In genomic region chr15:77022646-77023575, GRCh38 we compare ENCODE assay signal across 12 cellular contexts. TPM values are rescaled to one million over a fixed set of nuclear protein-coding genes. Genes with fewer than 3 reads are reported as not detected.
DNase-seq lines count a peak whose midpoint lies in the region; ATAC-seq, FAIRE-seq and TF ChIP-seq lines count a peak whose summit lies in the region.
"Had no signal": no experiment of that assay in that cellular context is flagged by ENCODE, and none has a peak within 500 bp of the region (broad histone marks: within the 10 kb centered on the region; RNA-seq: fewer than 3 reads in every experiment).

No MANE protein-coding gene starts in this region.

- no peaks in the 10 kb centered on the region for H3K9me3 Mint-ChIP-seq in CD4-positive, CD25-positive, alpha-beta regulatory T cell
- H3K9me3 Mint-ChIP-seq in H9 (no peaks in the 10 kb centered on the region), natural killer cell (no peaks in the 10 kb centered on the region)
- H3K9me3 Mint-ChIP-seq in activated naive CD8-positive, alpha-beta T cell (ENCODE audit: low read depth): no peaks in the 10 kb centered on the region

- H3T11ph ChIP-seq in H9 (ENCODE audit: low read length): no peak overlapping the region

- H2BK5ac ChIP-seq in H9 (ENCODE audit: insufficient read length, low read length): no peak overlapping the region

- H3K9me3 ChIP-seq in CD4-positive, CD25-positive, alpha-beta regulatory T cell (ENCODE audit: control insufficient read depth in 2 of 2, low read length in 2 of 2): no peaks in the 10 kb centered on the region
- no peaks in the 10 kb centered on the region for H3K9me3 ChIP-seq in H9 (ENCODE audit: control insufficient read depth, low read depth, low read length)

- H3K14ac ChIP-seq in H9 (ENCODE audit: insufficient read depth, low read length): no peak overlapping the region

- H3K79me1 ChIP-seq in H9 (ENCODE audit: insufficient read depth, low read depth, low read length, poor library complexity, severe bottlenecking): no peaks in the 10 kb centered on the region

- peak overlapping the region; percentile 74 to 93 (median 92) for H3K27ac Mint-ChIP-seq in CD4-positive, CD25-positive, alpha-beta regulatory T cell
- H3K27ac Mint-ChIP-seq in H9: no peak overlapping the region; a peak in 2 of 7 replicates
- H3K27ac Mint-ChIP-seq in activated naive CD8-positive, alpha-beta T cell: peak overlapping the region; percentile 98
- H3K27ac Mint-ChIP-seq in natural killer cell: peak overlapping the region; percentile 96 to 99
- H3K27ac Mint-ChIP-seq: progenitor cell of endocrine pancreas had no signal

- H2BK12ac ChIP-seq in H9 (ENCODE audit: insufficient read length, low read depth, low read length): no peak overlapping the region

- no peak overlapping the region for H3K56ac ChIP-seq in H9 (ENCODE audit: insufficient read length, low read depth, low read length)

- no peak overlapping the region for H3K9ac ChIP-seq in H9 (ENCODE audit: extremely low read depth, insufficient read length, low read length)

- H3K4me1 Mint-ChIP-seq in CD4-positive, CD25-positive, alpha-beta regulatory T cell: peaks cover 4 to 53% (median 28%) of the 10 kb centered on the region in 4 donors
- H3K4me1 Mint-ChIP-seq in H9: peaks cover 0 to 9% of the 10 kb centered on the region in 2 experiments; a peak in 2 of 4 replicates
- H3K4me1 Mint-ChIP-seq in activated naive CD8-positive, alpha-beta T cell (ENCODE audit: low read depth): peaks cover 60% of the 10 kb centered on the region
- peaks cover 63 to 84% of the 10 kb centered on the region in 2 donors for H3K4me1 Mint-ChIP-seq in natural killer cell

- peak overlapping the region in 2 of 4 donors; percentile 5 to 70 for H3K4me3 Mint-ChIP-seq in CD4-positive, CD25-positive, alpha-beta regulatory T cell
- H3K4me3 Mint-ChIP-seq in H9: peak overlapping the region in 1 of 2 experiments; percentile 25; a peak in 1 of 5 replicates
- H3K4me3 Mint-ChIP-seq in activated naive CD8-positive, alpha-beta T cell: peak overlapping the region; percentile 66
- peak overlapping the region; percentile 89 for H3K4me3 Mint-ChIP-seq in natural killer cell

- no peak overlapping the region for H2BK120ac ChIP-seq in H9 (ENCODE audit: low read depth, low read length, poor library complexity, severe bottlenecking)

- peaks cover 4% of the 10 kb centered on the region for H3K36me3 Mint-ChIP-seq in CD4-positive, CD25-positive, alpha-beta regulatory T cell
- H3K36me3 Mint-ChIP-seq in H9 (ENCODE audit: insufficient read depth in 1 of 3, low read depth in 3 of 3) (no peaks in the 10 kb centered on the region; a peak in 1 of 7 replicates), natural killer cell (no peaks in the 10 kb centered on the region)
- peaks cover 2% of the 10 kb centered on the region for H3K36me3 Mint-ChIP-seq in activated naive CD8-positive, alpha-beta T cell

- peak overlapping the region; percentile 64 for H3K27ac ChIP-seq in CD4-positive, CD25-positive, alpha-beta regulatory T cell (ENCODE audit: insufficient read depth, low read length, poor library complexity, severe bottlenecking)
- no peak overlapping the region for H3K27ac ChIP-seq in H9 (ENCODE audit: insufficient read length, low read depth, low read length)

- H3K4me1 ChIP-seq in CD4-positive, CD25-positive, alpha-beta regulatory T cell (ENCODE audit: control insufficient read depth, insufficient read depth, low read length, poor library complexity, severe bottlenecking): peaks cover 21% of the 10 kb centered on the region
- H3K4me1 ChIP-seq in H9 (ENCODE audit: insufficient read depth, low read length): no peaks in the 10 kb centered on the region

- H3K4me2 ChIP-seq in H9 (ENCODE audit: insufficient read depth, insufficient read length, low read length): no peak overlapping the region

- no peak overlapping the region for H2BK15ac ChIP-seq in H9 (ENCODE audit: low read depth, low read length)

- TF ChIP-seq CTCF in H9 (conservative IDR thresholded peaks at IDR 0.05) (no peak), natural killer cell (IDR thresholded peaks at IDR 0.05) (no peak), lower leg skin (IDR thresholded peaks at IDR 0.05) (no peak)

- no peak overlapping the region for H3K23ac ChIP-seq in H9 (ENCODE audit: insufficient read length, low read depth, low read length)

- intact Hi-C loops in natural killer cell (cut with micrococcal nuclease): loop anchor here (1.0 to 5.0 kb wide), 5 partner anchors 9 to 519 kb away; no protein-coding TSS in a partner anchor
- intact Hi-C loops in lower leg skin (cut with DNase I; ENCODE audit: low total_unique reads): no loop called here

- H3K79me2 ChIP-seq in H9 (ENCODE audit: insufficient read depth, low read length): no peaks in the 10 kb centered on the region

- no CpG with 5 or more reads among the region's 14 CpGs for WGBS in H9 (ENCODE audit: extremely low coverage, insufficient read length, low lambda C conversion rate)
- 93% methylated on average over 14 of the region's 14 CpGs for WGBS in lower leg skin, 2 donors

- no peak for FAIRE-seq in GM19239 (lab: Jason Lieb, UNC)

- H4K8ac ChIP-seq in H9 (replicated peaks; ENCODE audit: insufficient read length, low read depth, low read length): no peak overlapping the region

- no peaks in the 10 kb centered on the region for H3K23me2 ChIP-seq in H9 (ENCODE audit: insufficient read length, low read depth, low read length, poor library complexity, severe bottlenecking)

- no peaks in the 10 kb centered on the region for H3K27me3 Mint-ChIP-seq in CD4-positive, CD25-positive, alpha-beta regulatory T cell
- peaks cover 9% of the 10 kb centered on the region for H3K27me3 Mint-ChIP-seq in H9 (ENCODE audit: low read depth)
- no peaks in the 10 kb centered on the region for H3K27me3 Mint-ChIP-seq in activated naive CD8-positive, alpha-beta T cell
- no peaks in the 10 kb centered on the region for H3K27me3 Mint-ChIP-seq in natural killer cell (ENCODE audit: low read depth in 2 of 2)

- H2AFZ ChIP-seq in H9 (ENCODE audit: low read length): no peak overlapping the region

- no peak overlapping the region for H3K18ac ChIP-seq in H9 (ENCODE audit: insufficient read length, low read depth, low read length)

- ATAC-seq in CD4-positive, CD25-positive, alpha-beta regulatory T cell (ENCODE audit: low read depth in 2 of 2): no peak
- ATAC-seq in natural killer cell (no peak), HG03159 (IDR thresholded peaks at IDR 0.05; ENCODE audit: unreplicated experiment) (no peak)

- no peak overlapping the region for H3K4me3 ChIP-seq in CD4-positive, CD25-positive, alpha-beta regulatory T cell (ENCODE audit: low read depth, low read length)
- no peak overlapping the region for H3K4me3 ChIP-seq in lower leg skin (ENCODE audit: low read depth, poor library complexity, severe bottlenecking)
- H3K4me3 ChIP-seq: lung, SJSA1 had no signal

- TF ChIP-seq POLR2A in lower leg skin (IDR thresholded peaks at IDR 0.05): no peak

- peaks cover 58% of the 10 kb centered on the region for H3K36me3 ChIP-seq in CD4-positive, CD25-positive, alpha-beta regulatory T cell (ENCODE audit: control insufficient read depth, insufficient read depth, low read length)
- H3K36me3 ChIP-seq: SJSA1 had no signal

- no peaks in the 10 kb centered on the region for H3K27me3 ChIP-seq in CD4-positive, CD25-positive, alpha-beta regulatory T cell (ENCODE audit: control insufficient read depth, insufficient read depth, low read length)
- H3K27me3 ChIP-seq in H9 (ENCODE audit: insufficient read depth, low read length): no peaks in the 10 kb centered on the region
- H3K27me3 ChIP-seq: SJSA1 had no signal

- H4K91ac ChIP-seq in H9 (ENCODE audit: insufficient read length, low read depth, low read length): no peak overlapping the region

- DNase-seq in CD4-positive, CD25-positive, alpha-beta regulatory T cell: no peak
- DNase-seq in H9 (peak; percentile 18), natural killer cell (no peak), lower leg skin (ENCODE audit: low spot score in 2 of 2) (no peak), GM19239 (ENCODE audit: insufficient read length, low spot score) (no peak)
- DNase-seq: anterior cingulate cortex, NCI-H69 had no signal

- no peak overlapping the region for H4K5ac ChIP-seq in H9 (ENCODE audit: insufficient read length, low read depth, low read length)

- no peak overlapping the region for H2BK20ac ChIP-seq in H9 (ENCODE audit: low read depth, low read length, poor library complexity, severe bottlenecking)

- H4K20me1 ChIP-seq in H9 (ENCODE audit: control insufficient read depth, insufficient read depth, insufficient read length): no peaks in the 10 kb centered on the region

- no peak overlapping the region for H2AK5ac ChIP-seq in H9 (ENCODE audit: insufficient read length, low read length)

- no peak overlapping the region for H3K4ac ChIP-seq in H9 (ENCODE audit: low read depth, low read length)

RNA-seq across cellular contexts. Expression of gene PSTPIP1, which starts 28.0 kb away (rescaled TPM):
- 169 TPM for total RNA-seq in CD4-positive, CD25-positive, alpha-beta regulatory T cell
- 10 to 100 TPM; 41.3 to 69.2 (median 45.7) TPM for polyA plus RNA-seq in CD4-positive, CD25-positive, alpha-beta regulatory T cell
- total RNA-seq in H9 (2021) (1.1 and 1.8 TPM in 2 replicates), natural killer cell (100 to 1,000 TPM; 218 to 316 (median 228) TPM), lower leg skin (1 to 10 TPM; 2.9 to 8.9 (median 4.0) TPM)
- total RNA-seq: progenitor cell of endocrine pancreas, SJSA1 had no signal

RNA-seq across cellular contexts. Expression of gene TSPAN3, which starts 48.0 kb away (rescaled TPM):
- 5.4 TPM for total RNA-seq in CD4-positive, CD25-positive, alpha-beta regulatory T cell
- polyA plus RNA-seq in CD4-positive, CD25-positive, alpha-beta regulatory T cell: 10 to 100 TPM; 19.2 to 31.0 (median 27.2) TPM
- total RNA-seq in H9 (2021): 117 and 124 TPM in 2 replicates
- 10 to 100 TPM; 18.7 to 37.4 (median 29.9) TPM for total RNA-seq in natural killer cell
- total RNA-seq in lower leg skin: 10 to 100 TPM; 82.7 to 92.6 (median 88.2) TPM

Comparison
In these comparisons a context has a peak if more than half of its experiments do, and no peak if none do; other contexts are left out.
1. H3K27ac Mint-ChIP-seq: peak in CD4-positive, CD25-positive, alpha-beta regulatory T cell (3 of 3), activated naive CD8-positive, alpha-beta T cell (single experiment) and natural killer cell (2 of 2); none in H9 (0 of 3).
2. RNA of gene PSTPIP1, which starts 28.0 kb away (total RNA-seq): 218 to 316 TPM in natural killer cell and 169 TPM in CD4-positive, CD25-positive, alpha-beta regulatory T cell (single experiment); 2.9 to 8.9 TPM in lower leg skin and 1.1 to 1.8 TPM in H9; every median in the first group is over 10 times any median in the second.